In genomic region chr3:141959921-141960554, GRCh38 we compare ENCODE assay signal across 11 cellular contexts.
A peak's percentile ranks its signal among the peaks of the same experiment; 100 is the strongest.
DNase-seq lines count a peak whose midpoint lies in the region; ATAC-seq, FAIRE-seq and TF ChIP-seq lines count a peak whose summit lies in the region.
"Had no signal": no experiment of that assay in that cellular context is flagged by ENCODE, and none has a peak within 500 bp of the region (broad histone marks: within the 10 kb centered on the region; RNA-seq: fewer than 3 reads in every experiment).

No MANE protein-coding gene starts in this region.

- peak overlapping the region; percentile 71 for H3K4me2 ChIP-seq in smooth muscle cell

- ATAC-seq in HG03378 (IDR thresholded peaks at IDR 0.05; ENCODE audit: unreplicated experiment): no peak
- ATAC-seq: HepG2 had no signal

- no peak overlapping the region for H2AFZ ChIP-seq in smooth muscle cell (ENCODE audit: low read depth)

- in situ Hi-C loops in astrocyte of the spinal cord (cut with HindIII; ENCODE audit: low sequenced_read_pairs): no loop called here

- TF ChIP-seq CTCF in astrocyte of the spinal cord (IDR thresholded peaks at IDR 0.05; ENCODE audit: low read depth, low read length) (no peak), left ventricle myocardium inferior (IDR thresholded peaks at IDR 0.05; ENCODE audit: borderline replicate concordance) (no peak), smooth muscle cell (IDR thresholded peaks at IDR 0.05; ENCODE audit: borderline replicate concordance, insufficient read depth, poor library complexity, severe bottlenecking) (no peak)

- H3K4me1 ChIP-seq in left ventricle myocardium inferior (peaks cover 5% of the 10 kb centered on the region), smooth muscle cell (ENCODE audit: low read depth) (peaks cover 17% of the 10 kb centered on the region)
- H3K4me1 ChIP-seq: upper lobe of left lung had no signal

- DNase-seq in H54 (ENCODE audit: insufficient read length, low spot score) (peak; percentile 13), astrocyte of the spinal cord (ENCODE audit: low read depth, low spot score) (peak; percentile 49), left ventricle myocardium inferior (no peak), smooth muscle cell (lab: John Stamatoyannopoulos, UW; ENCODE audit: unreplicated experiment) (no peak), T1000 (lab: John Stamatoyannopoulos, UW) (no peak), GM12892 (ENCODE audit: insufficient read length) (no peak)
- no peak for DNase-seq in activated CD8-positive, alpha-beta memory T cell treated with anti-CD3 and anti-CD28 coated beads, Interleukin-2, amount 50 U/mL, for 4 hours
- DNase-seq: NCI-H510A, upper lobe of left lung had no signal

- H3K79me2 ChIP-seq in smooth muscle cell (ENCODE audit: low read depth): no peaks in the 10 kb centered on the region

- intact Hi-C loops in left ventricle myocardium inferior (cut with micrococcal nuclease): no loop called here

- H3K36me3 ChIP-seq in left ventricle myocardium inferior (peaks cover 30% of the 10 kb centered on the region), smooth muscle cell (ENCODE audit: low read depth) (no peaks in the 10 kb centered on the region)

- H3K4me3 ChIP-seq in astrocyte of the spinal cord (ENCODE audit: low read depth, low read length): no peak overlapping the region
- H3K4me3 ChIP-seq in left ventricle myocardium inferior: no peak overlapping the region
- no peak overlapping the region for H3K4me3 ChIP-seq in smooth muscle cell
- H3K4me3 ChIP-seq: upper lobe of left lung had no signal

- peaks cover 3% of the 10 kb centered on the region for H4K20me1 ChIP-seq in smooth muscle cell (ENCODE audit: low read depth)

- WGBS in smooth muscle cell (ENCODE audit: low lambda C conversion rate): 20% methylated on average over 5 of the region's 5 CpGs

- H3K27ac ChIP-seq in left ventricle myocardium inferior (replicated peaks) (peak overlapping the region; percentile 60), smooth muscle cell (ENCODE audit: low read depth) (peak overlapping the region; percentile 94)

- no peak for FAIRE-seq in H54 (lab: Jason Lieb, UNC)
- no peak for FAIRE-seq in GM12892 (lab: Jason Lieb, UNC)
- FAIRE-seq: HepG2 had no signal

- TF ChIP-seq POLR2A in H54 (IDR thresholded peaks at IDR 0.05; ENCODE audit: low read depth, low read length): no peak
- TF ChIP-seq POLR2A in GM12892 (IDR thresholded peaks at IDR 0.05; ENCODE audit: low read depth, low read length): no peak

- no peaks in the 10 kb centered on the region for H3K27me3 ChIP-seq in left ventricle myocardium inferior (ENCODE audit: low read depth)
- no peaks in the 10 kb centered on the region for H3K27me3 ChIP-seq in smooth muscle cell (ENCODE audit: low read depth)
- H3K27me3 ChIP-seq: upper lobe of left lung had no signal

- H3K9me3 ChIP-seq in left ventricle myocardium inferior (replicated peaks): no peaks in the 10 kb centered on the region
- H3K9me3 ChIP-seq in smooth muscle cell (replicated peaks; ENCODE audit: low read depth): no peaks in the 10 kb centered on the region
- H3K9me3 ChIP-seq: upper lobe of left lung had no signal

- H3F3A ChIP-seq in smooth muscle cell (ENCODE audit: low read depth): peaks cover 16% of the 10 kb centered on the region

- peak overlapping the region; percentile 63 for H3K9ac ChIP-seq in smooth muscle cell (ENCODE audit: low read depth)

Comparison
In these comparisons a context has a peak if more than half of its experiments do, and no peak if none do; other contexts are left out.
1. DNase-seq: peak in H54 (single experiment) and astrocyte of the spinal cord (single experiment); none in left ventricle myocardium inferior (single experiment), smooth muscle cell (single experiment), activated CD8-positive, alpha-beta memory T cell treated with anti-CD3 and anti-CD28 coated beads, Interleukin-2, amount 50 U/mL, for 4 hours (single experiment), T1000 (single experiment) and GM12892 (single experiment).